In genomic region chr1:155077346-155077745, GRCh38 we compare ENCODE assay signal across 19 cellular contexts. TPM values are rescaled to one million over a fixed set of nuclear protein-coding genes. Genes with fewer than 3 reads are reported as not detected.
DNase-seq lines count a peak whose midpoint lies in the region; ATAC-seq and TF ChIP-seq lines count a peak whose summit lies in the region.
"Had no signal": no experiment of that assay in that cellular context is flagged by ENCODE, and none has a peak within 500 bp of the region (broad histone marks: within the 10 kb centered on the region; RNA-seq: fewer than 3 reads in every experiment).

No MANE protein-coding gene starts in this region.

- H3K79me2 ChIP-seq in mammary epithelial cell (ENCODE audit: insufficient read depth, low read length) = no peaks in the 10 kb centered on the region

- no peak overlapping the region for H3K27ac ChIP-seq in mammary epithelial cell (ENCODE audit: insufficient read depth, low read depth, low read length)
- H3K27ac ChIP-seq: adrenal gland, left lung had no signal

- H3K4me1 ChIP-seq in mammary epithelial cell (ENCODE audit: insufficient read depth, low read length) = peaks cover 48% of the 10 kb centered on the region

- dilution Hi-C loops in mammary epithelial cell (cut with HindIII; ENCODE audit: low sequenced_read_pairs) = no loop called here

- no peak overlapping the region for H2AFZ ChIP-seq in mammary epithelial cell (ENCODE audit: low read depth, low read length)

- peaks cover 31% of the 10 kb centered on the region for H3K4me1 Mint-ChIP-seq in MCF 10A (ENCODE audit: insufficient read depth, unreplicated experiment)
- peaks cover 38% of the 10 kb centered on the region for H3K4me1 Mint-ChIP-seq in T-helper 17 cell
- H3K4me1 Mint-ChIP-seq in naive B cell = peaks cover 41 to 51% (median 44%) of the 10 kb centered on the region in 3 donors
- peaks cover 23% of the 10 kb centered on the region for H3K4me1 Mint-ChIP-seq in chondrocyte (ENCODE audit: low read depth)
- peaks cover 44% of the 10 kb centered on the region for H3K4me1 Mint-ChIP-seq in activated CD4-positive, alpha-beta T cell treated with anti-CD3 and anti-CD28 coated beads, Interleukin-2, amount 10 ng/mL, durations not matched to agents 24 days and 14 days

- H3K4me3 ChIP-seq in mammary epithelial cell (replicated peaks in 1 of 3; ENCODE audit: insufficient read depth in 1 of 3, low read depth in 2 of 3, low read length in 3 of 3) = no peak overlapping the region
- H3K4me3 ChIP-seq: adrenal gland, left lung had no signal

- peaks cover 27% of the 10 kb centered on the region for H3K27me3 ChIP-seq in mammary epithelial cell (ENCODE audit: insufficient read depth, low read length)

- TF ChIP-seq CTCF in MCF 10A (IDR thresholded peaks at IDR 0.05; ENCODE audit: unreplicated experiment) = no peak
- no peak for TF ChIP-seq CTCF in mammary epithelial cell (conservative IDR thresholded peaks at IDR 0.05 in 1 of 2, IDR thresholded peaks at IDR 0.05 in 1 of 2; ENCODE audit: extremely low read depth in 1 of 2, insufficient read depth in 1 of 2, low read depth in 1 of 2, low read length in 2 of 2)
- no peak for TF ChIP-seq CTCF in chondrocyte (IDR thresholded peaks at IDR 0.05)

- H3K36me3 ChIP-seq in mammary epithelial cell (ENCODE audit: insufficient read depth, low read length) = no peaks in the 10 kb centered on the region
- H3K36me3 ChIP-seq: adrenal gland, left lung had no signal

- intact Hi-C loops in MCF 10A (cut with micrococcal nuclease) (no loop called here), mammary epithelial cell (cut with micrococcal nuclease) (no loop called here)
- intact Hi-C loops in activated CD4-positive, alpha-beta T cell treated with anti-CD3 and anti-CD28 coated beads, Interleukin-2, amount 10 ng/mL, durations not matched to agents 24 days and 14 days (cut with micrococcal nuclease) = no loop called here

- H3K36me3 Mint-ChIP-seq in MCF 10A (ENCODE audit: insufficient read depth, unreplicated experiment) (no peaks in the 10 kb centered on the region), T-helper 17 cell (ENCODE audit: low read depth) (peaks cover 4% of the 10 kb centered on the region), naive B cell (peaks cover 0 to 8% of the 10 kb centered on the region in 2 donors), chondrocyte (ENCODE audit: low read depth) (peaks cover 5% of the 10 kb centered on the region)
- no peaks in the 10 kb centered on the region for H3K36me3 Mint-ChIP-seq in activated CD4-positive, alpha-beta T cell treated with anti-CD3 and anti-CD28 coated beads, Interleukin-2, amount 10 ng/mL, durations not matched to agents 24 days and 14 days (ENCODE audit: low read depth)

- no peak overlapping the region for H3K9ac ChIP-seq in mammary epithelial cell (ENCODE audit: insufficient read depth, low read length)

- H3K9me3 Mint-ChIP-seq in MCF 10A (ENCODE audit: unreplicated experiment) (no peaks in the 10 kb centered on the region), naive B cell (peaks cover 0 to 3% (median 0%) of the 10 kb centered on the region in 7 donors), chondrocyte (ENCODE audit: low read depth) (no peaks in the 10 kb centered on the region)
- H3K9me3 Mint-ChIP-seq in activated CD4-positive, alpha-beta T cell treated with anti-CD3 and anti-CD28 coated beads, Interleukin-2, amount 10 ng/mL, durations not matched to agents 24 days and 14 days = no peaks in the 10 kb centered on the region
- H3K9me3 Mint-ChIP-seq: activated CD4-positive, alpha-beta memory T cell treated with anti-CD3 and anti-CD28 coated beads, Interleukin-2, amount 10 ng/mL, durations not matched to agents 7 days and 5 days; activated T-helper 1 cell treated with anti-CD3 and anti-CD28 coated beads, Interleukin-12 subunit alpha, Interleukin-12 subunit beta, Interleukin-2, Interleukin-4 antibody, amounts not matched to agents 30 ng/mL and 10 ng/mL and 1 ng/mL, durations not matched to agents 14 hours and 24 hours and 36 hours had no signal

- no peaks in the 10 kb centered on the region for H4K20me1 ChIP-seq in mammary epithelial cell (ENCODE audit: insufficient read depth, low read length)

- no peak overlapping the region for H3K4me2 ChIP-seq in mammary epithelial cell (ENCODE audit: insufficient read depth, low read depth, low read length)

- BruUV-seq in MCF 10A (replicated peaks; lab: Mats Ljungman, UMichigan) (no TSS peak), mammary epithelial cell (replicated peaks; lab: Mats Ljungman, UMichigan) (no TSS peak)

- DNase-seq in MCF 10A (ENCODE audit: unreplicated experiment) = no peak
- no peak for DNase-seq in mammary epithelial cell
- DNase-seq in T-helper 17 cell = no peak
- DNase-seq in naive B cell = no peak
- no peak for DNase-seq in NCI-H524 (lab: John Stamatoyannopoulos, UW)
- no peak for DNase-seq in chondrocyte (ENCODE audit: low spot score)
- no peak for DNase-seq in activated CD4-positive, alpha-beta T cell treated with anti-CD3 and anti-CD28 coated beads, Interleukin-2, amount 10 ng/mL, durations not matched to agents 24 days and 14 days
- DNase-seq: activated CD4-positive, alpha-beta memory T cell treated with anti-CD3 and anti-CD28 coated beads, Interleukin-2, amount 10 ng/mL, durations not matched to agents 7 days and 5 days; central memory CD4-positive, alpha-beta T cell; NCI-H2029; NCI-H748 treated with DMSO at 0.1 percent for 48 hours; stimulated activated naive CD8-positive, alpha-beta T cell treated with anti-CD3 and anti-CD28 coated beads, Interleukin-15, Interleukin-2, amounts not matched to agents 100 U/mL and 50 U/mL, for 24 hours; SW 1271 had no signal

- CTCF ChIA-PET in MCF 10A (lab: Yijun Ruan, JAX) (interaction anchor here (0.7 to 3.6 kb wide), 7 partner anchors 9 to 33 kb away, joined by 3 to 29 read pairs (median 5); partner anchors contain the start of gene ADAM15), mammary epithelial cell (lab: Charles Lee; ENCODE audit: low non-redundant PET) (no interaction called here)

- peak overlapping the region; percentile 77 for H3K4me3 Mint-ChIP-seq in MCF 10A (ENCODE audit: unreplicated experiment)
- H3K4me3 Mint-ChIP-seq in T-helper 17 cell = peak overlapping the region; percentile 76
- peak overlapping the region in 5 of 8 donors; percentile 34 to 85 (median 80) for H3K4me3 Mint-ChIP-seq in naive B cell
- no peak overlapping the region for H3K4me3 Mint-ChIP-seq in chondrocyte (ENCODE audit: unreplicated experiment)
- no peak overlapping the region for H3K4me3 Mint-ChIP-seq in activated CD4-positive, alpha-beta T cell treated with anti-CD3 and anti-CD28 coated beads, Interleukin-2, amount 10 ng/mL, durations not matched to agents 24 days and 14 days
- H3K4me3 Mint-ChIP-seq: activated CD4-positive, alpha-beta memory T cell treated with anti-CD3 and anti-CD28 coated beads, Interleukin-2, amount 10 ng/mL, durations not matched to agents 7 days and 5 days; activated T-helper 1 cell treated with anti-CD3 and anti-CD28 coated beads, Interleukin-12 subunit alpha, Interleukin-12 subunit beta, Interleukin-2, Interleukin-4 antibody, amounts not matched to agents 30 ng/mL and 10 ng/mL and 1 ng/mL, durations not matched to agents 14 hours and 24 hours and 36 hours had no signal

- POLR2A ChIA-PET in MCF 10A (lab: Yijun Ruan, JAX) = interaction anchor here (0.6 to 5.5 kb wide), 5 partner anchors 13 to 170 kb away, joined by 3 to 41 read pairs (median 13); partner anchors contain the start of genes ADAM15, EFNA4 and KRTCAP2

- WGBS in mammary epithelial cell (ENCODE audit: low coverage, missing lambda C conversion rate) = 83% methylated on average over 3 of the region's 3 CpGs

- H3K9me3 ChIP-seq in mammary epithelial cell (replicated peaks; ENCODE audit: insufficient read depth, low read length) = no peaks in the 10 kb centered on the region
- no peaks in the 10 kb centered on the region for H3K9me3 ChIP-seq in T-helper 17 cell (ENCODE audit: control insufficient read depth, low read length, poor library complexity, severe bottlenecking)
- H3K9me3 ChIP-seq: adrenal gland, left lung had no signal

- in situ Hi-C loops in mammary epithelial cell (cut with MboI; ENCODE audit: low sequenced_read_pairs in 2 of 2) = no loop called here

- H3K27me3 Mint-ChIP-seq in MCF 10A (ENCODE audit: insufficient read depth, unreplicated experiment) = peaks cover 30% of the 10 kb centered on the region
- H3K27me3 Mint-ChIP-seq in T-helper 17 cell = peaks cover 25% of the 10 kb centered on the region
- peaks cover 24 to 26% (median 24%) of the 10 kb centered on the region in 3 donors for H3K27me3 Mint-ChIP-seq in naive B cell
- H3K27me3 Mint-ChIP-seq in chondrocyte (ENCODE audit: low read depth) = peaks cover 16% of the 10 kb centered on the region
- peaks cover 26% of the 10 kb centered on the region for H3K27me3 Mint-ChIP-seq in activated CD4-positive, alpha-beta T cell treated with anti-CD3 and anti-CD28 coated beads, Interleukin-2, amount 10 ng/mL, durations not matched to agents 24 days and 14 days

- ATAC-seq in T-helper 17 cell (no peak), naive B cell (ENCODE audit: low read depth in 2 of 2) (no peak), HG02763 (IDR thresholded peaks at IDR 0.05; ENCODE audit: unreplicated experiment) (no peak)
- ATAC-seq: left lung; stimulated activated naive CD8-positive, alpha-beta T cell treated with anti-CD3 and anti-CD28 coated beads, Interleukin-15, Interleukin-2, amounts not matched to agents 100 U/mL and 50 U/mL, for 24 hours had no signal

- no peak overlapping the region for H3K27ac Mint-ChIP-seq in MCF 10A (ENCODE audit: low read depth, unreplicated experiment)
- no peak overlapping the region for H3K27ac Mint-ChIP-seq in T-helper 17 cell
- H3K27ac Mint-ChIP-seq in naive B cell = no peak overlapping the region
- no peak overlapping the region for H3K27ac Mint-ChIP-seq in chondrocyte (ENCODE audit: unreplicated experiment)
- H3K27ac Mint-ChIP-seq in activated CD4-positive, alpha-beta T cell treated with anti-CD3 and anti-CD28 coated beads, Interleukin-2, amount 10 ng/mL, durations not matched to agents 24 days and 14 days = no peak overlapping the region
- H3K27ac Mint-ChIP-seq: activated CD4-positive, alpha-beta memory T cell treated with anti-CD3 and anti-CD28 coated beads, Interleukin-2, amount 10 ng/mL, durations not matched to agents 7 days and 5 days; activated T-helper 1 cell treated with anti-CD3 and anti-CD28 coated beads, Interleukin-12 subunit alpha, Interleukin-12 subunit beta, Interleukin-2, Interleukin-4 antibody, amounts not matched to agents 30 ng/mL and 10 ng/mL and 1 ng/mL, durations not matched to agents 14 hours and 24 hours and 36 hours had no signal

RNA-seq across cellular contexts. Expression of gene EFNA3, which starts 1.3 kb away (rescaled TPM):
- total RNA-seq in MCF 10A (2022) (1.6 and 1.7 TPM in 2 replicates), mammary epithelial cell (1 to 10 TPM; 2.2 to 4.0 TPM), T-helper 17 cell (1 to 10 TPM in 1 of 2 donors, under 1 TPM in 1; 0.29 to 1.3 TPM), chondrocyte (4.3 to 5.5 TPM (median 4.5 TPM) in 3 replicates)
- polyA plus RNA-seq in mammary epithelial cell (3.7 TPM), naive B cell (ENCODE audit: low read depth in 6 of 6) (1 to 10 TPM in 3 of 6 donors, under 1 TPM in 2, not detected in 1; 0.54 to 2.9 (median 2.1) TPM)
- 4.2 TPM for polyA minus RNA-seq in mammary epithelial cell
- 3.6 and 4.4 TPM in 2 replicates for total RNA-seq in activated CD4-positive, alpha-beta T cell treated with anti-CD3 and anti-CD28 coated beads, Interleukin-2, amount 10 ng/mL, durations not matched to agents 24 days and 14 days

RNA-seq across cellular contexts. Expression of gene EFNA4, which starts 13.8 kb away (rescaled TPM):
- total RNA-seq in MCF 10A (2022) (7.4 and 9.5 TPM in 2 replicates), mammary epithelial cell (1 to 10 TPM; 5.0 to 5.8 TPM), T-helper 17 cell (1 to 10 TPM; 2.6 to 4.9 TPM), chondrocyte (8.9 to 10.6 TPM (median 9.7 TPM) in 3 replicates)
- polyA plus RNA-seq in mammary epithelial cell (8.4 TPM), naive B cell (ENCODE audit: low read depth in 6 of 6) (1 to 10 TPM in 5 of 6 donors, not detected in 1; 2.6 to 6.0 (median 3.3) TPM)
- 6.8 TPM for polyA minus RNA-seq in mammary epithelial cell
- 5.8 and 6.2 TPM in 2 replicates for total RNA-seq in activated CD4-positive, alpha-beta T cell treated with anti-CD3 and anti-CD28 coated beads, Interleukin-2, amount 10 ng/mL, durations not matched to agents 24 days and 14 days

RNA-seq across cellular contexts. Expression of gene ADAM15, which starts 26.2 kb away (rescaled TPM):
- 385 and 456 TPM in 2 replicates for total RNA-seq in MCF 10A (2022)
- 100 to 1,000 TPM; 111 to 127 TPM for total RNA-seq in mammary epithelial cell
- 129 TPM for polyA plus RNA-seq in mammary epithelial cell
- polyA minus RNA-seq in mammary epithelial cell = 284 TPM
- 10 to 100 TPM; 30.3 to 33.8 TPM for total RNA-seq in T-helper 17 cell
- polyA plus RNA-seq in naive B cell (ENCODE audit: low read depth in 6 of 6) = 1 to 10 TPM; 2.8 to 8.8 (median 7.0) TPM
- total RNA-seq in chondrocyte = 73.7 to 91.1 TPM (median 75.2 TPM) in 3 replicates
- 79.7 and 84.5 TPM in 2 replicates for total RNA-seq in activated CD4-positive, alpha-beta T cell treated with anti-CD3 and anti-CD28 coated beads, Interleukin-2, amount 10 ng/mL, durations not matched to agents 24 days and 14 days

RNA-seq across cellular contexts. Expression of gene DCST1, which starts 43.7 kb away (rescaled TPM):
- total RNA-seq in MCF 10A (2022) (0.21 and 0.42 TPM in 2 replicates), mammary epithelial cell (not detected), T-helper 17 cell (under 1 TPM; 0.23 to 0.57 TPM), chondrocyte (not detected in 3 replicates)
- polyA plus RNA-seq in mammary epithelial cell (not detected), naive B cell (ENCODE audit: low read depth in 6 of 6) (not detected)
- polyA minus RNA-seq in mammary epithelial cell = not detected
- total RNA-seq in activated CD4-positive, alpha-beta T cell treated with anti-CD3 and anti-CD28 coated beads, Interleukin-2, amount 10 ng/mL, durations not matched to agents 24 days and 14 days = not detected in 2 replicates
- total RNA-seq: activated CD4-positive, alpha-beta memory T cell treated with anti-CD3 and anti-CD28 coated beads, Interleukin-2, amount 10 ng/mL, durations not matched to agents 7 days and 5 days; activated T-helper 1 cell treated with anti-CD3 and anti-CD28 coated beads, Interleukin-12 subunit alpha, Interleukin-12 subunit beta, Interleukin-2, Interleukin-4 antibody, amounts not matched to agents 30 ng/mL and 10 ng/mL and 1 ng/mL, durations not matched to agents 14 hours and 24 hours and 36 hours; adrenal gland; fibroblast of villous mesenchyme; left lung; urinary bladder had no signal
- polyA plus RNA-seq: adrenal gland, urinary bladder had no signal

RNA-seq across cellular contexts. Expression of gene DCST2, which starts 43.8 kb away (rescaled TPM):
- total RNA-seq in MCF 10A (2022) (0.91 and 1.8 TPM in 2 replicates), mammary epithelial cell (under 1 TPM; 0.33 to 0.66 TPM), T-helper 17 cell (1 to 10 TPM in 1 of 2 donors, under 1 TPM in 1; 0.94 to 1.3 TPM), chondrocyte (0.30 to 0.36 TPM (median 0.36 TPM) in 3 replicates)
- polyA plus RNA-seq in mammary epithelial cell (0.15 TPM), naive B cell (ENCODE audit: low read depth in 6 of 6) (not detected)
- not detected for polyA minus RNA-seq in mammary epithelial cell
- total RNA-seq in activated CD4-positive, alpha-beta T cell treated with anti-CD3 and anti-CD28 coated beads, Interleukin-2, amount 10 ng/mL, durations not matched to agents 24 days and 14 days = 0.16 TPM in 1 of 2 replicates, not detected in the other
- total RNA-seq: fibroblast of villous mesenchyme had no signal

Comparison
In these comparisons a context has a peak if more than half of its experiments do, and no peak if none do; other contexts are left out.
1. H3K4me3 Mint-ChIP-seq: peak in MCF 10A (single experiment), T-helper 17 cell (single experiment) and naive B cell (5 of 8); none in chondrocyte (single experiment) and activated CD4-positive, alpha-beta T cell treated with anti-CD3 and anti-CD28 coated beads, Interleukin-2, amount 10 ng/mL, durations not matched to agents 24 days and 14 days (single experiment).